In the genomic region with DNA sequence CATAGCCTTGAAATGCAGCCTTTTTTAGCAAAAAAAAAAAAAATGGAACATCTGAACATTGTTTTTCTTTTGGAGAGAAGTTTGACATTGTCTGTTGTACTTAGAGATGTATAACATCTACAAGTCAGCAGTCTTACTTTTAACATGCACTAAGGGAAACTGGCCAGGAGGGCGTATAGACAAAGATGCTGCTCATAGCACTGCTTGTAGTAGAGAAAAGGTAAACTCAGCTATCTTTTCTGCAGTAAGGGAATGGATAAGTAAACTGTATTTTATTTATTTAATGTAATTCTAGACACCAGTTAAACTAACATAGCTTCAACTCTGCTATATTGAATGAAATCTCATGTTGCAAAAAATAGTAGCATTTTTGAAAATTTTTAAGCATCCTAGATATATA, we compare ENCODE assay signal across 19 cellular contexts.
"Had no signal": no experiment of that assay in that cellular context is flagged by ENCODE, and none has a peak within 500 bp of the region (broad histone marks: within the 10 kb centered on the region; RNA-seq: fewer than 3 reads in every experiment).

No MANE protein-coding gene starts in this region.

- DNase-seq: occipital lobe; ovary; posterior cingulate gyrus; psoas muscle; right cardiac atrium; right lobe of liver; sigmoid colon; small intestine; stimulated activated CD4-positive, alpha-beta T cell treated with anti-CD3 and anti-CD28 coated beads, Interleukin-15, amount 100 ng/mL, for 24 hours; stimulated activated CD4-positive, alpha-beta T cell treated with anti-CD3 and anti-CD28 coated beads, Interleukin-2, amount 100 ng/mL, for 24 hours; stimulated activated CD4-positive, alpha-beta T cell treated with anti-CD3 and anti-CD28 coated beads, Interleukin-2, amount 100 ng/mL, for 48 hours; stimulated activated CD4-positive, alpha-beta T cell treated with anti-CD3 and anti-CD28 coated beads, Interleukin-4, amount 100 ng/mL, for 24 hours; stimulated activated naive B cell treated with anti-CD40 and anti-IgM and Interleukin-4, amounts not matched to agents 10 μg/mL and 1 μg/mL and 100 μg/mL, for 72 hours; stimulated activated naive CD4-positive, alpha-beta T cell treated with Interleukin-2 at 50 U/mL for 16 hours; stomach; thyroid gland; trophoblast cell; upper lobe of left lung had no signal

- ATAC-seq: psoas muscle; right cardiac atrium; right lobe of liver; stimulated activated effector memory CD8-positive, alpha-beta T cell treated with anti-CD3 and anti-CD28 coated beads, Interleukin-12 subunit alpha, Interleukin-12 subunit beta, amount 100 ng/mL, for 72 hours; stimulated activated naive B cell treated with anti-CD40 and anti-IgM and Interleukin-4, amounts not matched to agents 10 μg/mL and 1 μg/mL and 100 μg/mL, for 72 hours had no signal
